In the genomic region with DNA sequence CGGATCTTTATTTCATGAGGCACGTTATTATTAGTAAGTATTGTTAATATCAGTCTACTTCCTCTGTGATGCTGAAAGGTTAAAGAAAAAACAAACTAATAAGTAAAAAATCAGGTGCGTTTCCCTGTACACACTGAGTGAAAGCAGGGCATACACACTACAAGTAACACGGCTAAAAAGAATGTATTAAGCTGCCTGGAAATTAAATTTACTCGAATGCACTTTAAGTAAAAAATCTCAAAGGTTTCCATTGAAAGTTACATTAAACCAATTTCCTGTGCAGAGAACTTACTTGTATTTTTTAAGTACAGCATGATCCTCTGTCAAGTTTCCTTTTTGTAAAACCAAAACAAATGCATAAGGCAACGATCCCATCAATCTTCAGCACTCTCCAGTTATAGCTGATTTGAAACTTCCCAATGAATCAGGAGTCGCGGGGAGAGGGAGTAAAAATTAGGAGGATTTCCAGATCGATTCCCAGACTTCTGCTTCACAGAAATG, we compare ENCODE assay signal across 8 cellular contexts. TPM values are rescaled to one million over a fixed set of nuclear protein-coding genes. Genes with fewer than 3 reads are reported as not detected.
DNase-seq lines count a peak whose midpoint lies in the region; ATAC-seq and TF ChIP-seq lines count a peak whose summit lies in the region.

No MANE protein-coding gene starts in this region.

- no peak for TF ChIP-seq POLR2A in spleen (IDR thresholded peaks at IDR 0.05)

- H3K27ac ChIP-seq in SU-DHL-6 (ENCODE audit: low read depth, low read length) (peak overlapping the region; percentile 91), right cardiac atrium (ENCODE audit: low read length) (no peak overlapping the region), spleen (peak overlapping the region; percentile 85 to 97 (median 92))

- DNase-seq in NCI-H1092 treated with DMSO at 0.1 percent for 48 hours (lab: John Stamatoyannopoulos, UW) (peak; percentile 68), NCI-H1092 (lab: John Stamatoyannopoulos, UW) (no peak), right cardiac atrium (no peak), spleen (no peak), NCI-H2196 (lab: John Stamatoyannopoulos, UW; ENCODE audit: unreplicated experiment) (no peak)
- no peak for DNase-seq in activated effector memory CD4-positive, alpha-beta T cell treated with Interleukin-2 at 50 U/mL for 16 hours

- peaks cover 21% of the 10 kb centered on the region; the same call in 1 of the 2 replicates for H4K20me1 ChIP-seq in SU-DHL-6 (ENCODE audit: low read depth, low read length)

- H3K4me1 ChIP-seq in right cardiac atrium (ENCODE audit: control insufficient read depth, insufficient read depth, low read length) = peaks cover 8% of the 10 kb centered on the region
- peaks cover 36 to 83% (median 70%) of the 10 kb centered on the region in 6 donors for H3K4me1 ChIP-seq in spleen

- H3K9me3 ChIP-seq in SU-DHL-6 (ENCODE audit: insufficient read depth, low read length) (no peaks in the 10 kb centered on the region), right cardiac atrium (ENCODE audit: control insufficient read depth, low read length) (no peaks in the 10 kb centered on the region), spleen (no peaks in the 10 kb centered on the region)

- WGBS in right cardiac atrium = under 1% methylated on average over 9 of the region's 9 CpGs
- 0 to 2% (median 0%) methylated on average over 9 of the region's 9 CpGs for WGBS in spleen, 5 donors

- peak overlapping the region; percentile 83 for H3K9ac ChIP-seq in SU-DHL-6 (ENCODE audit: low read length)

- H3K4me3 ChIP-seq in SU-DHL-6 (ENCODE audit: insufficient read depth, low read length, poor library complexity, severe bottlenecking) (peak overlapping the region; percentile 85), right cardiac atrium (ENCODE audit: low read length) (peak overlapping the region; percentile 100), spleen (peak overlapping the region; percentile 70 to 94 (median 80))

- peaks cover 57% of the 10 kb centered on the region for H3K79me2 ChIP-seq in SU-DHL-6 (ENCODE audit: insufficient read depth, low read length)

- TF ChIP-seq CTCF in SU-DHL-6 (IDR thresholded peaks at IDR 0.05; ENCODE audit: insufficient read depth, low read length, poor library complexity, severe bottlenecking) = no peak
- no peak for TF ChIP-seq CTCF in spleen (IDR thresholded peaks at IDR 0.05 in 8 of 11, conservative IDR thresholded peaks at IDR 0.05 in 3 of 11)

- H3K9me2 ChIP-seq in SU-DHL-6 (replicated peaks; ENCODE audit: insufficient read depth, low read length) = no peaks in the 10 kb centered on the region

- H3K27me3 ChIP-seq in SU-DHL-6 (ENCODE audit: low read length) (no peaks in the 10 kb centered on the region), right cardiac atrium (ENCODE audit: control insufficient read depth, insufficient read depth) (no peaks in the 10 kb centered on the region), spleen (replicated peaks in 1 of 7) (peaks cover 0 to 4% (median 0%) of the 10 kb centered on the region in 7 donors)

- H3K36me3 ChIP-seq in SU-DHL-6 (ENCODE audit: low read length) (peaks cover 39% of the 10 kb centered on the region), spleen (no peaks in the 10 kb centered on the region)

- no peak for ATAC-seq in right cardiac atrium
- no peak for ATAC-seq in HG03025 (IDR thresholded peaks at IDR 0.05; ENCODE audit: low FRiP score, unreplicated experiment)

- peaks cover 33% of the 10 kb centered on the region for H3F3A ChIP-seq in SU-DHL-6 (ENCODE audit: insufficient read depth)

- intact Hi-C loops in right cardiac atrium (cut with DNase I) (no loop called here), spleen (cut with DNase I; ENCODE audit: low total_unique reads) (loop anchor here (10.0 kb wide), 1 partner anchor 84 kb away; no protein-coding TSS in a partner anchor)

- H3K4me2 ChIP-seq in SU-DHL-6 (ENCODE audit: low read depth, low read length, poor library complexity, severe bottlenecking) = peak overlapping the region; percentile 86

- peak overlapping the region; percentile 65 for H2AFZ ChIP-seq in SU-DHL-6 (ENCODE audit: low read depth, low read length, severe bottlenecking)

RNA-seq across cellular contexts. Expression of gene BCL2, which starts 0.6 kb away (rescaled TPM):
- total RNA-seq in right cardiac atrium (1 to 10 TPM; 3.5 to 7.7 (median 4.3) TPM), spleen (100 to 1,000 TPM in 1 of 7 donors, 10 to 100 TPM in 6; 65.7 to 112 (median 83.2) TPM)
- polyA plus RNA-seq in right cardiac atrium (2.7 TPM), spleen (10 to 100 TPM in 2 of 3 donors, 1 to 10 TPM in 1; 9.6 to 18.0 (median 15.0) TPM)

RNA-seq across cellular contexts. Expression of gene KDSR, which starts 48.1 kb away (rescaled TPM):
- total RNA-seq in right cardiac atrium (10 to 100 TPM; 46.9 to 49.9 (median 49.0) TPM), spleen (10 to 100 TPM; 31.1 to 42.2 (median 33.3) TPM)
- polyA plus RNA-seq in right cardiac atrium (21.8 TPM), spleen (10 to 100 TPM in 1 of 3 donors, 1 to 10 TPM in 2; 5.7 to 10.2 (median 8.9) TPM)

Comparison
In these comparisons a context has a peak if more than half of its experiments do, and no peak if none do; other contexts are left out.
1. RNA of gene BCL2, which starts 0.6 kb away (total RNA-seq): 65.7 to 112 TPM in spleen; 3.5 to 7.7 TPM in right cardiac atrium; every median in the first group is over 4 times any median in the second.
2. Peak in every context shown above with its lines, with median percentiles within 50 percentile points of each other: H3K4me3 ChIP-seq.